ENCODE assay signal across 2 cellular contexts in the genomic region with DNA sequence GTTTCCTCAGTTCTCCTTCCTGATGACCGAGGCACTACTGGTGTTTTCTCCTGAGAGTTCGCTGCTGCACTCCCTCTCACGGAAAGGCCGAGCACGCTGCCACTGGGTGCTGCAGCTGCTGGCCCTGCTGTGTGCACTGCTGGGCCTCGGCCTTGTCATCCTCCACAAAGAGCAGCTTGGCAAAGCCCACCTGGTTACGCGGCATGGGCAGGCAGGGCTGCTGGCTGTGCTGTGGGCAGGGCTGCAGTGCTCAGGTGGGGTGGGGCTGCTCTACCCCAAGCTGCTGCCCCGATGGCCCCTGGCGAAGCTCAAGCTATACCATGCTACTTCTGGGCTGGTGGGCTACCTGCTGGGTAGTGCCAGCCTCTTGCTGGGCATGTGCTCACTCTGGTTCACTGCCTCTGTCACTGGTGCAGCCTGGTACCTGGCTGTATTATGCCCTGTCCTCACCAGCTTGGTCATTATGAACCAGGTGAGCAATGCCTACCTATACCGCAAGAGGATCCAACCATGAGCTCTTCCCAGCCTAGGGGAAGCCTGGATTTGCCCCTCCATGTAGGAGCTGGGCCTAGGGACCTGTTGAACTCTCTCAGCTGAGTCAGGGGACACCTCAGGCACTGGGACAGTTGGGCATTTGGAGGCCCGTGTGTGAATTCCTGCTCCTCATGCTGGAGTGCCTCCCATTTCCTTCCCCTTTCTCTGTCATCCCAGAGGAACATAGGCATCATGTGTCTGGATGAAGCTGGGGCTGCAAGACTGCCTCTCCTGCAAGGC.
TF ChIP-seq lines count a peak whose summit lies in the region.

No MANE protein-coding gene starts in this region.

TF ChIP-seq in HCT116, 20 proteins besides CTCF, POLR2A, EP300 and RAD21:
- TF ChIP-seq MAX (IDR thresholded peaks at IDR 0.05) (no peak), SRF (IDR thresholded peaks at IDR 0.05; ENCODE audit: low read depth) (no peak), SIN3A (IDR thresholded peaks at IDR 0.05; ENCODE audit: low read depth) (no peak), ZNF274 (IDR thresholded peaks at IDR 0.05; ENCODE audit: low read depth, low read length) (no peak), TCF7L2 (IDR thresholded peaks at IDR 0.05; ENCODE audit: borderline replicate concordance, extremely low read depth, insufficient read depth, insufficient read length) (no peak)
- TF ChIP-seq, protein P1, sequence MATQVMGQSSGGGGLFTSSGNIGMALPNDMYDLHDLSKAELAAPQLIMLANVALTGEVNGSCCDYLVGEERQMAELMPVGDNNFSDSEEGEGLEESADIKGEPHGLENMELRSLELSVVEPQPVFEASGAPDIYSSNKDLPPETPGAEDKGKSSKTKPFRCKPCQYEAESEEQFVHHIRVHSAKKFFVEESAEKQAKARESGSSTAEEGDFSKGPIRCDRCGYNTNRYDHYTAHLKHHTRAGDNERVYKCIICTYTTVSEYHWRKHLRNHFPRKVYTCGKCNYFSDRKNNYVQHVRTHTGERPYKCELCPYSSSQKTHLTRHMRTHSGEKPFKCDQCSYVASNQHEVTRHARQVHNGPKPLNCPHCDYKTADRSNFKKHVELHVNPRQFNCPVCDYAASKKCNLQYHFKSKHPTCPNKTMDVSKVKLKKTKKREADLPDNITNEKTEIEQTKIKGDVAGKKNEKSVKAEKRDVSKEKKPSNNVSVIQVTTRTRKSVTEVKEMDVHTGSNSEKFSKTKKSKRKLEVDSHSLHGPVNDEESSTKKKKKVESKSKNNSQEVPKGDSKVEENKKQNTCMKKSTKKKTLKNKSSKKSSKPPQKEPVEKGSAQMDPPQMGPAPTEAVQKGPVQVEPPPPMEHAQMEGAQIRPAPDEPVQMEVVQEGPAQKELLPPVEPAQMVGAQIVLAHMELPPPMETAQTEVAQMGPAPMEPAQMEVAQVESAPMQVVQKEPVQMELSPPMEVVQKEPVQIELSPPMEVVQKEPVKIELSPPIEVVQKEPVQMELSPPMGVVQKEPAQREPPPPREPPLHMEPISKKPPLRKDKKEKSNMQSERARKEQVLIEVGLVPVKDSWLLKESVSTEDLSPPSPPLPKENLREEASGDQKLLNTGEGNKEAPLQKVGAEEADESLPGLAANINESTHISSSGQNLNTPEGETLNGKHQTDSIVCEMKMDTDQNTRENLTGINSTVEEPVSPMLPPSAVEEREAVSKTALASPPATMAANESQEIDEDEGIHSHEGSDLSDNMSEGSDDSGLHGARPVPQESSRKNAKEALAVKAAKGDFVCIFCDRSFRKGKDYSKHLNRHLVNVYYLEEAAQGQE (IDR thresholded peaks at IDR 0.05; ENCODE audit: low read depth) = no peak
TF ChIP-seq in HCT116: peak in this region for 0.

TF ChIP-seq in K562, 482 proteins besides CTCF, POLR2A, EP300 and RAD21:
- peak; percentile 46; the same call in 1 of the 2 replicates for TF ChIP-seq RBFOX2 (IDR thresholded peaks at IDR 0.05; ENCODE audit: low read depth, low read length)
- TF ChIP-seq POLR2G (IDR thresholded peaks at IDR 0.05; ENCODE audit: low read depth, low read length) = peak; percentile 65
- TF ChIP-seq ERF (CRISPR knock-in tag; IDR thresholded peaks at IDR 0.05) = no peak
- TF ChIP-seq ZNF280B (CRISPR knock-in tag; IDR thresholded peaks at IDR 0.05) = no peak
- TF ChIP-seq, protein P2, sequence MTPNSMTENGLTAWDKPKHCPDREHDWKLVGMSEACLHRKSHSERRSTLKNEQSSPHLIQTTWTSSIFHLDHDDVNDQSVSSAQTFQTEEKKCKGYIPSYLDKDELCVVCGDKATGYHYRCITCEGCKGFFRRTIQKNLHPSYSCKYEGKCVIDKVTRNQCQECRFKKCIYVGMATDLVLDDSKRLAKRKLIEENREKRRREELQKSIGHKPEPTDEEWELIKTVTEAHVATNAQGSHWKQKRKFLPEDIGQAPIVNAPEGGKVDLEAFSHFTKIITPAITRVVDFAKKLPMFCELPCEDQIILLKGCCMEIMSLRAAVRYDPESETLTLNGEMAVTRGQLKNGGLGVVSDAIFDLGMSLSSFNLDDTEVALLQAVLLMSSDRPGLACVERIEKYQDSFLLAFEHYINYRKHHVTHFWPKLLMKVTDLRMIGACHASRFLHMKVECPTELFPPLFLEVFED (CRISPR knock-in tag; conservative IDR thresholded peaks at IDR 0.05) = no peak
- TF ChIP-seq ZBED1 (IDR thresholded peaks at IDR 0.05) = no peak
